ENCODE assay signal across 14 cellular contexts in the genomic region with DNA sequence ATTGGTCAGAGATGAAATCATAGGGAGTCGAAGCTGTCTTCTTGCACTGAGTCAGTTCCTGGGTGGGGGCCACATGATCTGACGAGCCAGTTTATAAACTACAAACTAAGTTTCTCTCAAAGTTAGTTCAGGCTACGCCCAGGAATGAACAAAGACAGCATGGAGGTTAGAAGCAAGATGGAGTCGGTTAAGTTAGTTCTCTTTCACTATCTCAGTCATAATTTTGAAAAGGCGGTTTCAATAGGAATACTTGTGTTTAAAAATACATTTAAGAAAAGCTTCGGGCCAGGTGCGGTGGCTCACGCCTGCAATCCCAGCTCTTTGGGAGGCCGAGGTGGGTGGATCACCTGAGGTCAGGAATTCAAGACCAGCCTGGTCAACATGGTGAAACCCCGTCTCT. TPM values are rescaled to one million over a fixed set of nuclear protein-coding genes. Genes with fewer than 3 reads are reported as not detected.
"Had no signal": no experiment of that assay in that cellular context is flagged by ENCODE, and none has a peak within 500 bp of the region (broad histone marks: within the 10 kb centered on the region; RNA-seq: fewer than 3 reads in every experiment).

No MANE protein-coding gene starts in this region.

RNA-seq across cellular contexts. Expression of gene NYX, which starts 35.9 kb away (rescaled TPM):
- total RNA-seq: stomach, subcutaneous adipose tissue, suprapubic skin, temporal lobe, thoracic aorta, thyroid gland, tibial nerve, transverse colon, upper lobe of left lung, upper lobe of right lung, ureter, urinary bladder, uterus, vagina had no signal
- polyA plus RNA-seq: stomach, urinary bladder had no signal
